ENCODE assay signal across 9 cellular contexts in the genomic region with DNA sequence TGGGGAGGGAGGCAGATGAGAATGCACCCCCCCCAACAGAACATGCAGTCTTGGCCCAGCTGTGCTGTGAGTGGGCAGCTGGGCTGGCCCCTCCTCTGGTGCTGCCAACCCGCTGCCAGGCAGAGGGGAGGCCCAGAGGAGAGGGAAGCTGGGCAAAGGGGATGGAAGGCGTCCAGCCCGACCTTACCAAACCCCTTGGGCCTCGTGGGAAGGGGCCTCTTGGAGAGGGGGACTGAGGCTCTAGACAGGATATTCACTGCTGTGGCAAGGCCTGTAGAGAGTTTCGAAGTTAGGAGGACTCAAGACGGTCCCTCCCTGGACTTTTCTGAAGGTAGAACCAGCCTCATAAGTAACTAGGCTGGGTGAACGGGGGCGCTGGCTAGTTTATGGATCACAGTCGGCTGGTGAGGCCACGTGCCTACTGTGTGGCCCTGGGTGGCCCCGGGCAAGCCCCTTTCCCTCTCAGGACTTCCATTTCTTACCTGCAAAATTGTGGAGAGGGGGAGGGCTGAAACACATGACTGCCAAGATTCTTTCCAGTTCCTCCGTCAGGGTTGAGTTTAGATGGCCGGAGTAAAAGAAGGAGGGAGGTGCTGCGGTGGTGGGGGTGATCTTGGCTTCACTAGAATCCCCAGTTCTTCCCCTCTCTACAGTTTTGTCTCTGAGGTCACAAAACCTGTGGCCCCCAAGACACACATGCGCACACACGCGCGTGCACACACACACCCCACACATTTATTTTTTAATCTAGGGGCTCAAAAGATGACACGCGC. TPM values are rescaled to one million over a fixed set of nuclear protein-coding genes. Genes with fewer than 3 reads are reported as not detected.
DNase-seq lines count a peak whose midpoint lies in the region; FAIRE-seq and TF ChIP-seq lines count a peak whose summit lies in the region.
"Had no signal": no experiment of that assay in that cellular context is flagged by ENCODE, and none has a peak within 500 bp of the region (broad histone marks: within the 10 kb centered on the region; RNA-seq: fewer than 3 reads in every experiment).

No MANE protein-coding gene starts in this region.

- CTCF ChIA-PET in RWPE1 (lab: Yijun Ruan, JAX): interaction anchor here (1.1 to 2.3 kb wide), 2 partner anchors 15 to 25 kb away, joined by 4 to 9 read pairs; no protein-coding TSS in a partner anchor

- H3K27ac ChIP-seq in RWPE1 (peak overlapping the region; percentile 53; the same call in 1 of the 2 replicates), ascending aorta (peak overlapping the region; percentile 90 to 94), iPS-18a (ENCODE audit: low read length) (no peak overlapping the region), small intestine (ENCODE audit: low read depth in 1 of 2, low read length in 1 of 2) (peak overlapping the region in 1 of 2 donors; percentile 82)
- H3K27ac ChIP-seq: 22Rv1 had no signal

- H3K36me3 ChIP-seq in ascending aorta: peaks cover 4 to 7% of the 10 kb centered on the region in 2 donors
- H3K36me3 ChIP-seq in iPS-18a (ENCODE audit: control insufficient read depth, low read depth, low read length): no peaks in the 10 kb centered on the region
- H3K36me3 ChIP-seq in small intestine (ENCODE audit: control insufficient read depth in 2 of 2, insufficient read depth in 2 of 2, low read length in 2 of 2): no peaks in the 10 kb centered on the region

- no peak overlapping the region for H3K9ac ChIP-seq in iPS-18a (ENCODE audit: low read length)

- H3K4me1 ChIP-seq in ascending aorta: peaks cover 16 to 21% of the 10 kb centered on the region in 2 donors
- peaks cover 9% of the 10 kb centered on the region for H3K4me1 ChIP-seq in iPS-18a (ENCODE audit: control insufficient read depth, low read depth, low read length)
- H3K4me1 ChIP-seq in small intestine (ENCODE audit: control insufficient read depth in 2 of 2, insufficient read depth in 1 of 2, low read depth in 1 of 2, low read length in 1 of 2): peaks cover 0 to 8% of the 10 kb centered on the region in 2 donors

- no peak for TF ChIP-seq CTCF in RWPE1 (conservative IDR thresholded peaks at IDR 0.05; ENCODE audit: low read depth)
- no peak for TF ChIP-seq CTCF in ascending aorta (IDR thresholded peaks at IDR 0.05)

- FAIRE-seq in small intestine (lab: Jason Lieb, UNC): no peak

- H3K9me3 ChIP-seq in ascending aorta: no peaks in the 10 kb centered on the region
- no peaks in the 10 kb centered on the region for H3K9me3 ChIP-seq in iPS-18a (ENCODE audit: control insufficient read depth, low read depth, low read length)
- H3K9me3 ChIP-seq in small intestine (ENCODE audit: control insufficient read depth, low read depth): no peaks in the 10 kb centered on the region

- DNase-seq in DMS 273 (lab: John Stamatoyannopoulos, UW; ENCODE audit: unreplicated experiment) (peak; percentile 73), DMS 273 treated with DMSO at 0.1 percent for 48 hours (lab: John Stamatoyannopoulos, UW) (no peak), RWPE1 (ENCODE audit: low spot score) (no peak), ascending aorta (ENCODE audit: low spot score in 2 of 2) (peak in 1 of 2 donors; percentile 88), small intestine (no peak), NCI-H446 (lab: John Stamatoyannopoulos, UW) (no peak), 8988T (no peak)

- 33 to 58% (median 51%) methylated on average over 19 to 20 of the region's 20 CpGs for WGBS in small intestine, 3 donors

- H3K27me3 ChIP-seq in ascending aorta (no peaks in the 10 kb centered on the region), iPS-18a (ENCODE audit: control insufficient read depth, insufficient read depth, low read length) (peaks cover 38% of the 10 kb centered on the region), small intestine (ENCODE audit: control insufficient read depth in 2 of 2, insufficient read depth in 2 of 2, low read length in 2 of 2) (no peaks in the 10 kb centered on the region)

- H3K4me3 ChIP-seq in ascending aorta (peak overlapping the region; percentile 82 to 88), iPS-18a (ENCODE audit: low read length) (peak overlapping the region; percentile 55), small intestine (ENCODE audit: low read depth in 1 of 2, low read length in 2 of 2) (peak overlapping the region; percentile 57 to 67)

- intact Hi-C loops in ascending aorta (cut with DNase I): no loop called here

- POLR2A ChIA-PET in RWPE1 (lab: Yijun Ruan, JAX; ENCODE audit: low non-redundant PET): no interaction called here

RNA-seq across cellular contexts. Expression of a gene that starts 0.8 kb away (rescaled TPM):
- total RNA-seq in ascending aorta: 105 TPM
- polyA plus RNA-seq in small intestine: 10 to 100 TPM in 2 of 3 donors, 1 to 10 TPM in 1; 2.7 to 18.3 (median 11.3) TPM

RNA-seq across cellular contexts. Expression of a gene that starts 11.3 kb away (rescaled TPM):
- 80.6 TPM for total RNA-seq in ascending aorta
- polyA plus RNA-seq in small intestine: 10 to 100 TPM; 13.4 to 22.0 (median 18.1) TPM
